2 cellular contexts compared by ENCODE assay signal in genomic region chr12:4958697-4959375, GRCh38.
TF ChIP-seq lines count a peak whose summit lies in the region.

No MANE protein-coding gene starts in this region.

TF ChIP-seq in SK-N-SH, 30 proteins besides CTCF, POLR2A, EP300 and RAD21 (continued from another document):
- peak; percentile 83 for TF ChIP-seq PBX3 (IDR thresholded peaks at IDR 0.05)
- TF ChIP-seq GABPA (IDR thresholded peaks at IDR 0.05; ENCODE audit: low read depth), result no peak
- TF ChIP-seq MEF2A (IDR thresholded peaks at IDR 0.05; ENCODE audit: borderline replicate concordance, low read depth), result no peak
- TF ChIP-seq USF1 (IDR thresholded peaks at IDR 0.05; ENCODE audit: borderline replicate concordance, low read depth), result no peak
- no peak for TF ChIP-seq ELF1 (IDR thresholded peaks at IDR 0.05)
- TF ChIP-seq JUND (IDR thresholded peaks at IDR 0.05), result 0 out of 2 replicates have a peak, but pooled peaks have one; percentile 51
- TF ChIP-seq NFIC (IDR thresholded peaks at IDR 0.05; ENCODE audit: borderline replicate concordance), result peak; percentile 79
- no peak for TF ChIP-seq REST (IDR thresholded peaks at IDR 0.05; ENCODE audit: low read depth, low read length)
- no peak for TF ChIP-seq EZH2phosphoT487 (IDR thresholded peaks at IDR 0.05; ENCODE audit: borderline replicate concordance, low read depth)
- TF ChIP-seq GATA2 (CRISPR knock-in tag; IDR thresholded peaks at IDR 0.05), result no peak
- no peak for TF ChIP-seq MXI1 (IDR thresholded peaks at IDR 0.05; ENCODE audit: low read depth, low read length)
- no peak for TF ChIP-seq ZBTB33 (IDR thresholded peaks at IDR 0.05; ENCODE audit: borderline replicate concordance, low read depth)
- TF ChIP-seq POLR2AphosphoS5 (IDR thresholded peaks at IDR 0.05; ENCODE audit: low read depth, low read length), result no peak
- no peak for TF ChIP-seq SMC3 (IDR thresholded peaks at IDR 0.05; ENCODE audit: low read depth, low read length)
- TF ChIP-seq RXRA (IDR thresholded peaks at IDR 0.05; ENCODE audit: borderline replicate concordance, low read depth), result no peak
- TF ChIP-seq TCF12 (IDR thresholded peaks at IDR 0.05), result peak; percentile 63
- 0 out of 2 replicates have a peak, but pooled peaks have one; percentile 18 for TF ChIP-seq YY1 (IDR thresholded peaks at IDR 0.05; ENCODE audit: low read depth)
- no peak for TF ChIP-seq FOXM1 (IDR thresholded peaks at IDR 0.05; ENCODE audit: low read depth)
- TF ChIP-seq FOXJ3 (CRISPR knock-in tag; IDR thresholded peaks at IDR 0.05), result no peak
- no peak for TF ChIP-seq RFX5 (IDR thresholded peaks at IDR 0.05; ENCODE audit: low read length)
- no peak for TF ChIP-seq USF2 (IDR thresholded peaks at IDR 0.05; ENCODE audit: borderline replicate concordance, low read depth, low read length)
- TF ChIP-seq IRF3 (IDR thresholded peaks at IDR 0.05; ENCODE audit: low read depth, low read length), result no peak

TF ChIP-seq in SK-N-SH treated with all-trans-retinoic acid at 6 μM for 48 hours, 23 proteins besides CTCF, POLR2A, EP300 and RAD21 (continued from another document):
- TF ChIP-seq CSRNP3 (CRISPR knock-in tag; IDR thresholded peaks at IDR 0.05) (no peak), TCF4 (CRISPR knock-in tag; IDR thresholded peaks at IDR 0.05; ENCODE audit: borderline replicate concordance) (no peak), GLIS3 (CRISPR knock-in tag; IDR thresholded peaks at IDR 0.05) (no peak), TOX (CRISPR knock-in tag; IDR thresholded peaks at IDR 0.05; ENCODE audit: borderline replicate concordance) (no peak; the same call in 1 of the 2 replicates), CREB5 (CRISPR knock-in tag; IDR thresholded peaks at IDR 0.05; ENCODE audit: low read depth) (no peak), RARB (CRISPR knock-in tag; IDR thresholded peaks at IDR 0.05) (no peak), BACH2 (CRISPR knock-in tag; IDR thresholded peaks at IDR 0.05; ENCODE audit: borderline replicate concordance) (no peak), POU6F1 (CRISPR knock-in tag; IDR thresholded peaks at IDR 0.05; ENCODE audit: borderline replicate concordance, low read depth) (no peak)
